1 cellular context compared by ENCODE assay signal in genomic region chr4:80225628-80226027, GRCh38.
TF ChIP-seq lines count a peak whose summit lies in the region.

No MANE protein-coding gene starts in this region.

TF ChIP-seq in IMR-90, 13 proteins besides CTCF, POLR2A, EP300 and RAD21:
- TF ChIP-seq FOS (IDR thresholded peaks at IDR 0.05; ENCODE audit: low read depth, low read length) (no peak), RCOR1 (IDR thresholded peaks at IDR 0.05; ENCODE audit: insufficient replicate concordance, low read length) (no peak), RFX5 (IDR thresholded peaks at IDR 0.05; ENCODE audit: low read depth, low read length) (no peak), SMC3 (IDR thresholded peaks at IDR 0.05; ENCODE audit: low read depth, low read length) (no peak), MXI1 (IDR thresholded peaks at IDR 0.05; ENCODE audit: borderline replicate concordance, low read depth, low read length) (no peak)
- TF ChIP-seq, protein P1, sequence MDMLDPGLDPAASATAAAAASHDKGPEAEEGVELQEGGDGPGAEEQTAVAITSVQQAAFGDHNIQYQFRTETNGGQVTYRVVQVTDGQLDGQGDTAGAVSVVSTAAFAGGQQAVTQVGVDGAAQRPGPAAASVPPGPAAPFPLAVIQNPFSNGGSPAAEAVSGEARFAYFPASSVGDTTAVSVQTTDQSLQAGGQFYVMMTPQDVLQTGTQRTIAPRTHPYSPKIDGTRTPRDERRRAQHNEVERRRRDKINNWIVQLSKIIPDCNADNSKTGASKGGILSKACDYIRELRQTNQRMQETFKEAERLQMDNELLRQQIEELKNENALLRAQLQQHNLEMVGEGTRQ (IDR thresholded peaks at IDR 0.05; ENCODE audit: low read depth, low read length) = no peak
